22 cellular contexts compared by ENCODE assay signal in genomic region chr4:82792912-82793649, GRCh38. TPM values are rescaled to one million over a fixed set of nuclear protein-coding genes. Genes with fewer than 3 reads are reported as not detected.
DNase-seq lines count a peak whose midpoint lies in the region; ATAC-seq, FAIRE-seq and TF ChIP-seq lines count a peak whose summit lies in the region.
"Had no signal": no experiment of that assay in that cellular context is flagged by ENCODE, and none has a peak within 500 bp of the region (broad histone marks: within the 10 kb centered on the region; RNA-seq: fewer than 3 reads in every experiment).

No MANE protein-coding gene starts in this region.

- peaks cover 7% of the 10 kb centered on the region; the same call in 1 of the 2 replicates for H3K23me2 ChIP-seq in H1 (ENCODE audit: low read depth, low read length)

- no peak for ATAC-seq in HG03342 (IDR thresholded peaks at IDR 0.05; ENCODE audit: unreplicated experiment)
- ATAC-seq in stimulated activated naive CD8-positive, alpha-beta T cell treated with anti-CD3 and anti-CD28 coated beads, Interleukin-15, Interleukin-2, amounts not matched to agents 100 U/mL and 50 U/mL, for 24 hours = no peak
- ATAC-seq: activated CD8-positive, alpha-beta T cell treated with anti-CD3 and anti-CD28 coated beads, Interleukin-2, amount 10 ng/mL, durations not matched to agents 7 days and 5 days; activated naive CD8-positive, alpha-beta T cell treated with anti-CD3 and anti-CD28 coated beads, Interleukin-2, amount 50 U/mL, for 24 hours; HCT116; Panc1 had no signal

- no peak overlapping the region for H2BK5ac ChIP-seq in H1 (ENCODE audit: low read depth, low read length)
- H2BK5ac ChIP-seq in neuronal stem cell (ENCODE audit: low read length) = no peak overlapping the region

- 52% methylated on average over 6 of the region's 6 CpGs; no CpG with 5 or more reads in 1 of the 2 experiments for WGBS in H1 (ENCODE audit: extremely low coverage in 1 of 2, insufficient coverage in 1 of 2, insufficient read length in 1 of 2, insufficient replicate concordance in 2 of 2, low coverage in 1 of 2, low lambda C conversion rate in 2 of 2, missing lambda C conversion rate in 1 of 2), 2 experiments
- WGBS in neuronal stem cell (ENCODE audit: extremely low coverage in 2 of 2, insufficient read length in 2 of 2, insufficient replicate concordance in 1 of 2), 2 donors = no CpG with 5 or more reads among the region's 6 CpGs

- H3K18ac ChIP-seq in H1 (ENCODE audit: extremely low read depth, low read length) (no peak overlapping the region), neuronal stem cell (ENCODE audit: low read length) (no peak overlapping the region)

- H3K27ac ChIP-seq in H1 (ENCODE audit: low read depth, low read length) = no peak overlapping the region
- H3K27ac ChIP-seq in neuronal stem cell (replicated peaks; ENCODE audit: low read length) = peak overlapping the region; percentile 21
- H3K27ac ChIP-seq: BLaER1 treated with 17β-estradiol and CSF1 and Interleukin-3, amounts not matched to agents 10 nM and 100 nM had no signal

- H3K4me3 ChIP-seq in adipocyte (ENCODE audit: low read length) (no peak overlapping the region), H1 (ENCODE audit: extremely low read depth in 1 of 4, insufficient read depth in 2 of 4, low read depth in 3 of 4, low read length in 4 of 4) (no peak overlapping the region), neuronal stem cell (ENCODE audit: low read length in 2 of 2) (no peak overlapping the region)
- H3K4me3 ChIP-seq: BLaER1 treated with 17β-estradiol and CSF1 and Interleukin-3, amounts not matched to agents 10 nM and 100 nM; lung had no signal

- POLR2A ChIA-PET in H1 (lab: Charles Lee; ENCODE audit: partially characterized antibody) = no interaction called here

- TF ChIP-seq RAD21 in H1 (IDR thresholded peaks at IDR 0.05 in 1 of 2, conservative IDR thresholded peaks at IDR 0.05 in 1 of 2; ENCODE audit: low read depth in 2 of 2, low read length in 2 of 2) = no peak

- H4K20me1 ChIP-seq in H1 (replicated peaks in 1 of 2; ENCODE audit: control insufficient read depth in 1 of 2, insufficient read depth in 2 of 2, low read length in 2 of 2) = peaks cover 12 to 22% of the 10 kb centered on the region in 2 experiments

- TF ChIP-seq CTCF in H1 (IDR thresholded peaks at IDR 0.05; ENCODE audit: control extremely low read depth in 1 of 3, insufficient read depth in 1 of 3, low read depth in 1 of 3, low read length in 3 of 3) = no peak

- H3K23ac ChIP-seq in H1 (ENCODE audit: insufficient read length) = no peak overlapping the region
- H3K23ac ChIP-seq in neuronal stem cell (ENCODE audit: low read depth, low read length, poor library complexity) = no peak overlapping the region

- H2BK120ac ChIP-seq in H1 (replicated peaks; ENCODE audit: low read depth, low read length) (no peak overlapping the region), neuronal stem cell (ENCODE audit: low read depth, low read length) (no peak overlapping the region)

- H2BK20ac ChIP-seq in H1 (ENCODE audit: low read length) = no peak overlapping the region

- H3K9me3 ChIP-seq in adipocyte (ENCODE audit: control insufficient read depth, low read length) (no peaks in the 10 kb centered on the region), H1 (ENCODE audit: insufficient read depth in 2 of 2, low read depth in 1 of 2, low read length in 1 of 2) (no peaks in the 10 kb centered on the region), neuronal stem cell (replicated peaks in 1 of 2; ENCODE audit: control insufficient read depth in 2 of 2, insufficient read depth in 1 of 2, low read depth in 1 of 2, low read length in 2 of 2) (peaks cover 2 to 4% of the 10 kb centered on the region in 2 donors)
- H3K9me3 ChIP-seq: BLaER1 treated with 17β-estradiol and CSF1 and Interleukin-3, amounts not matched to agents 10 nM and 100 nM; Caco-2 had no signal

- H3K14ac ChIP-seq in H1 (ENCODE audit: insufficient read length) = no peak overlapping the region
- no peak overlapping the region for H3K14ac ChIP-seq in neuronal stem cell (ENCODE audit: low read length)

- no peak overlapping the region for H2AK5ac ChIP-seq in H1 (ENCODE audit: low read depth, low read length)
- no peak overlapping the region for H2AK5ac ChIP-seq in neuronal stem cell (ENCODE audit: low read depth, low read length)

- H4K5ac ChIP-seq in H1 (ENCODE audit: insufficient read length, low read depth, low read length) = no peak overlapping the region

- no peak overlapping the region for H2AFZ ChIP-seq in H1 (ENCODE audit: low read length)
- no peak overlapping the region for H2AFZ ChIP-seq in neuronal stem cell (ENCODE audit: low read length)

- CTCF ChIA-PET in H1 (lab: Charles Lee; ENCODE audit: partially characterized antibody) = interaction anchor here (0.8 to 1.0 kb wide), 2 partner anchors 11 to 51 kb away, joined by 3 read pairs; no protein-coding TSS in a partner anchor

- H3K79me1 ChIP-seq in H1 (ENCODE audit: low read depth, low read length) (no peaks in the 10 kb centered on the region), neuronal stem cell (ENCODE audit: low read depth, low read length) (peaks cover 3% of the 10 kb centered on the region)

- H4K8ac ChIP-seq in H1 (ENCODE audit: extremely low read depth, insufficient read depth, low read length) (no peak overlapping the region), neuronal stem cell (ENCODE audit: low read depth, low read length) (no peak overlapping the region)

- no peak overlapping the region for H3K9ac ChIP-seq in adipocyte (ENCODE audit: low read length)
- no peak overlapping the region for H3K9ac ChIP-seq in H1 (replicated peaks in 1 of 4; ENCODE audit: extremely low read depth in 1 of 4, low read depth in 3 of 4, low read length in 3 of 4)
- H3K9ac ChIP-seq in neuronal stem cell (ENCODE audit: low read depth, low read length, poor library complexity) = no peak overlapping the region
- H3K9ac ChIP-seq: BLaER1 treated with 17β-estradiol and CSF1 and Interleukin-3, amounts not matched to agents 10 nM and 100 nM had no signal

- no peaks in the 10 kb centered on the region for H3K79me2 ChIP-seq in H1 (ENCODE audit: control insufficient read depth in 1 of 2, insufficient read depth in 2 of 2, low read length in 2 of 2)

- TF ChIP-seq EP300 in H1 (IDR thresholded peaks at IDR 0.05; ENCODE audit: borderline replicate concordance in 1 of 2, low read depth in 2 of 2, low read length in 2 of 2) = no peak

- no peak for FAIRE-seq in H1 (lab: Jason Lieb, UNC)

- no peak overlapping the region for H2BK12ac ChIP-seq in H1 (ENCODE audit: low read depth, low read length)
- no peak overlapping the region for H2BK12ac ChIP-seq in neuronal stem cell (ENCODE audit: low read length)

- H3K27me3 ChIP-seq in adipocyte (replicated peaks; ENCODE audit: control insufficient read depth, insufficient read depth, low read length) = no peaks in the 10 kb centered on the region
- H3K27me3 ChIP-seq in H1 (replicated peaks in 1 of 4; ENCODE audit: control insufficient read depth in 3 of 4, extremely low read depth in 1 of 4, insufficient read depth in 3 of 4, low read length in 3 of 4) = peaks cover 77 to 97% (median 94%) of the 10 kb centered on the region in 4 experiments
- peaks cover 0 to 5% (median 0%) of the 10 kb centered on the region in 3 experiments for H3K27me3 ChIP-seq in neuronal stem cell (ENCODE audit: control insufficient read depth in 3 of 3, insufficient read depth in 3 of 3, low read depth in 1 of 3, low read length in 3 of 3)

- H4K91ac ChIP-seq in H1 (replicated peaks; ENCODE audit: insufficient read length, low read length) = no peak overlapping the region
- no peak overlapping the region for H4K91ac ChIP-seq in neuronal stem cell (ENCODE audit: low read depth, low read length, poor library complexity)

- H3K4me1 ChIP-seq in adipocyte (ENCODE audit: control insufficient read depth, insufficient read depth, low read length) (peaks cover 24% of the 10 kb centered on the region), H1 (replicated peaks in 1 of 4; ENCODE audit: control insufficient read depth in 3 of 4, insufficient read depth in 4 of 4, low read length in 3 of 4) (peaks cover 0 to 5% (median 0%) of the 10 kb centered on the region in 4 experiments; a peak in 6 of 7 replicates), neuronal stem cell (ENCODE audit: control insufficient read depth in 2 of 2, insufficient read depth in 1 of 2, low read depth in 1 of 2, low read length in 2 of 2) (peaks cover 13 to 24% of the 10 kb centered on the region in 2 donors)
- H3K4me1 ChIP-seq: Caco-2 had no signal

- H3K4ac ChIP-seq in H1 (replicated peaks; ENCODE audit: insufficient read length, low read depth, low read length) = no peak overlapping the region
- no peak overlapping the region for H3K4ac ChIP-seq in neuronal stem cell (ENCODE audit: low read length)

- in situ Hi-C loops in G401 (cut with HindIII; ENCODE audit: low sequenced_read_pairs) = no loop called here

- no peaks in the 10 kb centered on the region for H3K36me3 ChIP-seq in adipocyte (ENCODE audit: control insufficient read depth, insufficient read depth, low read length, severe bottlenecking)
- H3K36me3 ChIP-seq in H1 (ENCODE audit: control insufficient read depth in 2 of 4, insufficient read depth in 4 of 4, low read length in 3 of 4) = 0 out of 8 replicates have a peak, but pooled peaks cover 0 to under 1% (median 0%) of the 10 kb centered on the region in 4 experiments
- H3K36me3 ChIP-seq in neuronal stem cell (replicated peaks in 1 of 2; ENCODE audit: control insufficient read depth in 2 of 2, insufficient read depth in 2 of 2, low read length in 2 of 2) = peaks cover 4 to 13% of the 10 kb centered on the region in 2 donors

- H2BK15ac ChIP-seq in H1 (ENCODE audit: low read length) = no peak overlapping the region
- H2BK15ac ChIP-seq in neuronal stem cell (ENCODE audit: low read length) = no peak overlapping the region

- H3K4me2 ChIP-seq in H1 (ENCODE audit: insufficient read depth in 1 of 2, low read depth in 2 of 2, low read length in 2 of 2) = no peak overlapping the region
- no peak overlapping the region for H3K4me2 ChIP-seq in neuronal stem cell (ENCODE audit: insufficient read depth, low read length, poor library complexity, severe bottlenecking)
- H3K4me2 ChIP-seq: BLaER1 treated with 17β-estradiol and CSF1 and Interleukin-3, amounts not matched to agents 10 nM and 100 nM had no signal

- H3K56ac ChIP-seq in H1 (replicated peaks; ENCODE audit: insufficient read length, low read depth, low read length) = no peak overlapping the region

- DNase-seq in G401 (ENCODE audit: low spot score) = peak; percentile 39
- peak; percentile 29 for DNase-seq in adipocyte (ENCODE audit: low read depth)
- no peak for DNase-seq in H1 (ENCODE audit: low read depth in 1 of 2, low spot score in 2 of 2)
- DNase-seq in neuronal stem cell (ENCODE audit: low spot score) = no peak
- no peak for DNase-seq in AG08396 (ENCODE audit: low spot score)
- no peak for DNase-seq in stimulated activated naive CD8-positive, alpha-beta T cell treated with anti-CD3 and anti-CD28 coated beads, Interleukin-15, Interleukin-2, amounts not matched to agents 100 U/mL and 50 U/mL, for 24 hours
- no peak for DNase-seq in activated CD8-positive, alpha-beta memory T cell treated with anti-CD3 and anti-CD28 coated beads for 24 hours
- DNase-seq: activated CD4-positive, CD25-positive, alpha-beta regulatory T cell treated with anti-CD3 and anti-CD28 coated beads, Interleukin-2, amount 50 U/mL, for 72 hours; activated CD8-positive, alpha-beta T cell treated with anti-CD3 and anti-CD28 coated beads, Interleukin-2, amount 10 ng/mL, durations not matched to agents 7 days and 5 days; activated gamma-delta T cell; activated naive CD8-positive, alpha-beta T cell treated with anti-CD3 and anti-CD28 coated beads, Interleukin-2, amount 50 U/mL, for 24 hours; activated T-cell treated with anti-CD3 and anti-CD28 coated beads, Interleukin-2, amount 50 U/mL, for 1 hour; Caco-2; DMS79; NCI-H1436 treated with DMSO at 0.1 percent for 48 hours; SIG-M5; T-helper 1 cell had no signal

- no peak for TF ChIP-seq POLR2A in H1 (IDR thresholded peaks at IDR 0.05; ENCODE audit: control extremely low read depth in 1 of 2, low read depth in 2 of 2, low read length in 2 of 2)

RNA-seq across cellular contexts. Expression of gene SCD5, which starts 5.5 kb away (rescaled TPM):
- 10.1 and 10.2 TPM in 2 replicates for total RNA-seq in G401 (2014; rRNA removed; shearing (Covaris generic))
- 0.88 and 1.2 TPM in 2 replicates for total RNA-seq in H1 (2021; fragmentation: NEBNext Ultra II Directional; extraction: Animal tissue kit (Norgen Biotek cat#: 25700))
- polyA plus RNA-seq in H1 (2011; rRNA removed) = 0.92 and 1.1 TPM in 2 replicates
- polyA plus RNA-seq in H1 (2011; cell fraction: cytosol; rRNA removed) = 0.89 TPM
- 0.61 TPM for polyA plus RNA-seq in H1 (2011; cell fraction: nucleus; rRNA removed)
- 0.59 to 0.92 TPM (median 0.76 TPM) in 4 replicates for polyA plus RNA-seq in H1 (2012, experiment 1 of 2)
- 0.52 TPM for polyA plus RNA-seq in H1 (2012, experiment 2 of 2)
- polyA plus RNA-seq in H1 (2013, experiment 1 of 2) = 0.89 TPM
- 0.88 TPM for polyA plus RNA-seq in H1 (2013, experiment 2 of 2)
- 0.63 and 1.0 TPM in 2 replicates for polyA minus RNA-seq in H1 (2011; rRNA and poly(A)+ RNA removed)
- 0.66 TPM for polyA minus RNA-seq in H1 (2011; cell fraction: cytosol; rRNA and poly(A)+ RNA removed)
- polyA minus RNA-seq in H1 (2011; cell fraction: nucleus; rRNA and poly(A)+ RNA removed) = 0.90 TPM
- polyA plus RNA-seq in neuronal stem cell (2013, experiment 1 of 2) = 43.1 TPM
- polyA plus RNA-seq in neuronal stem cell (2013, experiment 2 of 2) = 43.1 TPM

Comparison
In these comparisons a context has a peak if more than half of its experiments do, and no peak if none do; other contexts are left out.
1. DNase-seq: peak in G401 (single experiment) and adipocyte (single experiment); none in H1 (0 of 2), neuronal stem cell (single experiment), AG08396 (single experiment), stimulated activated naive CD8-positive, alpha-beta T cell treated with anti-CD3 and anti-CD28 coated beads, Interleukin-15, Interleukin-2, amounts not matched to agents 100 U/mL and 50 U/mL, for 24 hours (single experiment) and activated CD8-positive, alpha-beta memory T cell treated with anti-CD3 and anti-CD28 coated beads for 24 hours (single experiment).